Comparison of ENCODE assay signal across 8 cellular contexts in the genomic region with DNA sequence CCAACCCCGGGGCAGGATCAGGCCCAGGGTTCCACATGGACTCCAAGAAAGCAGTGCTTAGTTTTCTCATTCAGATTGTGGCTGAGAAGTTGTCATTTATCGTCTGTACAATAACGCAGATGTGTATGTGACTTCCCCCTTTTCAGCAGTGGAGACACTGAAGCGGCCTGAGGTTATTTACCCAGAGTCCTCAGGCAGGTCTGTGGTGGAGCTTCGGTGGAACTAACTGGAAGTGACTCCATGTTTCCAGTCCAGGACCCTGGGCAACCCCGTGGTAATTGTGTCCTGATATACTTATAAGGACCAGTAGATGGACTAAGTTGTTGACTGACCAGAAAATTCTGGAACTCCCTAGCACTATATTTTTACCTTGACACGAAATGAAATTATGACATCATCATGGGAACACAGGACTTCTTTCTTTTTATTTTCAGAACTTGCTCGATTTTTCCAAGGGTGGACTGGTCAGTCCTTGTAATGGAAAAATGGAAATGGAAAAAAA. TPM values are rescaled to one million over a fixed set of nuclear protein-coding genes. Genes with fewer than 3 reads are reported as not detected.
A peak's percentile ranks its signal among the peaks of the same experiment; 100 is the strongest.
DNase-seq lines count a peak whose midpoint lies in the region; ATAC-seq and TF ChIP-seq lines count a peak whose summit lies in the region.

No MANE protein-coding gene starts in this region.

- no CpG with 5 or more reads among the region's 8 CpGs for WGBS in H9 (ENCODE audit: extremely low coverage, insufficient read length, low lambda C conversion rate)

- no peaks in the 10 kb centered on the region for H3K9me3 ChIP-seq in A673 (ENCODE audit: low read depth, low read length, poor library complexity, severe bottlenecking)
- H3K9me3 ChIP-seq in SJCRH30 (replicated peaks) = no peaks in the 10 kb centered on the region
- H3K9me3 ChIP-seq in H9 (ENCODE audit: control insufficient read depth, low read depth, low read length) = no peaks in the 10 kb centered on the region

- H3K79me1 ChIP-seq in H9 (ENCODE audit: insufficient read depth, low read depth, low read length, poor library complexity, severe bottlenecking) = no peaks in the 10 kb centered on the region

- no peak overlapping the region for H3K18ac ChIP-seq in H9 (ENCODE audit: insufficient read length, low read depth, low read length)

- H2BK12ac ChIP-seq in H9 (ENCODE audit: insufficient read length, low read depth, low read length) = no peak overlapping the region

- POLR2A ChIA-PET in A673 (lab: Charles Lee; ENCODE audit: low non-redundant PET) = interaction anchor here (0.8 kb wide), 1 partner anchor 36 kb away, joined by 5 read pairs; no protein-coding TSS in a partner anchor

- H4K20me1 ChIP-seq in H9 (ENCODE audit: control insufficient read depth, insufficient read depth, insufficient read length) = peaks cover 2% of the 10 kb centered on the region

- no peak overlapping the region for H2BK120ac ChIP-seq in H9 (ENCODE audit: low read depth, low read length, poor library complexity, severe bottlenecking)

- intact Hi-C loops in A673 (cut with micrococcal nuclease; ENCODE audit: unreplicated experiment) = no loop called here

- no peak overlapping the region for H3K9ac ChIP-seq in H9 (ENCODE audit: extremely low read depth, insufficient read length, low read length)

- peaks cover 14% of the 10 kb centered on the region for H3K23me2 ChIP-seq in H9 (ENCODE audit: insufficient read length, low read depth, low read length, poor library complexity, severe bottlenecking)

- H3T11ph ChIP-seq in H9 (ENCODE audit: low read length) = no peak overlapping the region

- peak; percentile 25 for ATAC-seq in GM18868 (IDR thresholded peaks at IDR 0.05; ENCODE audit: unreplicated experiment)
- ATAC-seq in foreskin keratinocyte = no peak
- no peak for ATAC-seq in HG03469 (IDR thresholded peaks at IDR 0.05; ENCODE audit: unreplicated experiment)
- no peak for ATAC-seq in GM19452 (IDR thresholded peaks at IDR 0.05; ENCODE audit: unreplicated experiment)

- DNase-seq in A673 (ENCODE audit: low spot score) (no peak), SJCRH30 (peak in 1 of 2 experiments; percentile 38), foreskin keratinocyte (no peak), globus pallidus (ENCODE audit: low spot score) (no peak), H9 (no peak)

- H2BK20ac ChIP-seq in H9 (ENCODE audit: low read depth, low read length, poor library complexity, severe bottlenecking) = no peak overlapping the region

- H3K36me3 Mint-ChIP-seq in H9 (ENCODE audit: insufficient read depth in 1 of 3, low read depth in 3 of 3) = peaks cover under 1 to 5% (median 2%) of the 10 kb centered on the region in 3 experiments; a peak in 4 of 7 replicates

- H3K4me2 ChIP-seq in H9 (ENCODE audit: insufficient read depth, insufficient read length, low read length) = no peak overlapping the region

- H3K27me3 ChIP-seq in A673 (replicated peaks; ENCODE audit: insufficient read depth, low read depth, low read length, poor library complexity) (no peaks in the 10 kb centered on the region), SJCRH30 (no peaks in the 10 kb centered on the region), foreskin keratinocyte (no peaks in the 10 kb centered on the region), H9 (ENCODE audit: insufficient read depth, low read length) (peaks cover 9% of the 10 kb centered on the region)

- no peaks in the 10 kb centered on the region for H3K79me2 ChIP-seq in H9 (ENCODE audit: insufficient read depth, low read length)

- H3K27ac ChIP-seq in A673 (ENCODE audit: low read depth, low read length, poor library complexity, severe bottlenecking) (no peak overlapping the region), SJCRH30 (no peak overlapping the region), foreskin keratinocyte (peak overlapping the region; percentile 31), H9 (ENCODE audit: insufficient read length, low read depth, low read length) (no peak overlapping the region)

- H3K9me3 Mint-ChIP-seq in H9 = peaks cover 0 to 2% of the 10 kb centered on the region in 2 experiments; a peak in 1 of 5 replicates

- H3K4me3 Mint-ChIP-seq in H9 = peak overlapping the region in 1 of 2 experiments; percentile 96; a peak in 2 of 5 replicates

- H4K5ac ChIP-seq in H9 (ENCODE audit: insufficient read length, low read depth, low read length) = no peak overlapping the region

- peaks cover 37% of the 10 kb centered on the region for H3K27me3 Mint-ChIP-seq in H9 (ENCODE audit: low read depth)

- CTCF ChIA-PET in A673 (lab: Charles Lee) = interaction anchor here (0.6 kb wide), 1 partner anchor 18 kb away, joined by 7 read pairs; no protein-coding TSS in a partner anchor

- H3K56ac ChIP-seq in H9 (ENCODE audit: insufficient read length, low read depth, low read length) = no peak overlapping the region

- H3K27ac Mint-ChIP-seq in H9 = no peak overlapping the region

- no TSS peak for BruUV-seq in A673 (replicated peaks; lab: Mats Ljungman, UMichigan)

- peaks cover 23% of the 10 kb centered on the region for H3K4me1 ChIP-seq in A673 (ENCODE audit: insufficient read depth, low read length, poor library complexity, severe bottlenecking)
- peaks cover 16% of the 10 kb centered on the region for H3K4me1 ChIP-seq in SJCRH30
- peaks cover 23% of the 10 kb centered on the region for H3K4me1 ChIP-seq in foreskin keratinocyte
- H3K4me1 ChIP-seq in H9 (ENCODE audit: insufficient read depth, low read length) = 0 out of 2 replicates have a peak, but pooled peaks cover 3% of the 10 kb centered on the region

- H2BK15ac ChIP-seq in H9 (ENCODE audit: low read depth, low read length) = no peak overlapping the region

- H3K4me3 ChIP-seq in A673 (ENCODE audit: low read depth, low read length, poor library complexity, severe bottlenecking) (peak overlapping the region; percentile 90), SJCRH30 (peak overlapping the region; percentile 79)

- no peak for TF ChIP-seq CTCF in A673 (conservative IDR thresholded peaks at IDR 0.05; ENCODE audit: low read depth, low read length)
- TF ChIP-seq CTCF in foreskin keratinocyte (conservative IDR thresholded peaks at IDR 0.05) = no peak
- no peak for TF ChIP-seq CTCF in H9 (conservative IDR thresholded peaks at IDR 0.05)

- H3K36me3 ChIP-seq in A673 (ENCODE audit: insufficient read depth, low read length, poor library complexity, severe bottlenecking) (peaks cover under 1% of the 10 kb centered on the region), SJCRH30 (peaks cover 25% of the 10 kb centered on the region)

- no peak overlapping the region for H3K4ac ChIP-seq in H9 (ENCODE audit: low read depth, low read length)

- no peak overlapping the region for H3K23ac ChIP-seq in H9 (ENCODE audit: insufficient read length, low read depth, low read length)

- H2BK5ac ChIP-seq in H9 (ENCODE audit: insufficient read length, low read length) = no peak overlapping the region

- peaks cover 28 to 29% of the 10 kb centered on the region in 2 experiments for H3K4me1 Mint-ChIP-seq in H9

- no peak overlapping the region for H2AK5ac ChIP-seq in H9 (ENCODE audit: insufficient read length, low read length)

- no peak overlapping the region for H4K8ac ChIP-seq in H9 (replicated peaks; ENCODE audit: insufficient read length, low read depth, low read length)

- H4K91ac ChIP-seq in H9 (ENCODE audit: insufficient read length, low read depth, low read length) = no peak overlapping the region

- H2AFZ ChIP-seq in H9 (ENCODE audit: low read length) = no peak overlapping the region

- no peak overlapping the region for H3K14ac ChIP-seq in H9 (ENCODE audit: insufficient read depth, low read length)

RNA-seq across cellular contexts. Expression of gene IER5, which starts 1.0 kb away (rescaled TPM):
- total RNA-seq in A673 (2021) (25.5 and 28.2 TPM in 2 replicates), foreskin keratinocyte (39.4 and 46.5 TPM in 2 replicates), H9 (2021) (6.7 and 7.6 TPM in 2 replicates)
- 30.3 and 31.9 TPM in 2 replicates for total RNA-seq in SJCRH30 (2014; rRNA removed; shearing (Covaris generic))
- 36.5 and 39.7 TPM in 2 replicates for polyA plus RNA-seq in foreskin keratinocyte

RNA-seq across cellular contexts. Expression of gene MR1, which starts 53.7 kb away (rescaled TPM):
- total RNA-seq in A673 (2021) = 2.6 and 2.8 TPM in 2 replicates
- total RNA-seq in SJCRH30 (2014; rRNA removed; shearing (Covaris generic)) = 0.23 and 0.24 TPM in 2 replicates
- total RNA-seq in foreskin keratinocyte = 14.9 and 18.9 TPM in 2 replicates
- 9.5 and 9.7 TPM in 2 replicates for polyA plus RNA-seq in foreskin keratinocyte
- 0.02 and 0.07 TPM in 2 replicates for total RNA-seq in H9 (2021)
